8 cellular contexts compared by ENCODE assay signal in genomic region chr3:9536212-9536611, GRCh38.
"Had no signal": no experiment of that assay in that cellular context is flagged by ENCODE, and none has a peak within 500 bp of the region (broad histone marks: within the 10 kb centered on the region; RNA-seq: fewer than 3 reads in every experiment).

No MANE protein-coding gene starts in this region.

- DNase-seq: GDM1, GF-D8 had no signal

- H3K4me3 ChIP-seq: GM12878 had no signal

- FAIRE-seq: G401.6, GM12878, GM12891, GM12892, GM18507, GM19239 had no signal

- ATAC-seq: GM12878 had no signal
